ENCODE assay signal across 16 cellular contexts in the genomic region with DNA sequence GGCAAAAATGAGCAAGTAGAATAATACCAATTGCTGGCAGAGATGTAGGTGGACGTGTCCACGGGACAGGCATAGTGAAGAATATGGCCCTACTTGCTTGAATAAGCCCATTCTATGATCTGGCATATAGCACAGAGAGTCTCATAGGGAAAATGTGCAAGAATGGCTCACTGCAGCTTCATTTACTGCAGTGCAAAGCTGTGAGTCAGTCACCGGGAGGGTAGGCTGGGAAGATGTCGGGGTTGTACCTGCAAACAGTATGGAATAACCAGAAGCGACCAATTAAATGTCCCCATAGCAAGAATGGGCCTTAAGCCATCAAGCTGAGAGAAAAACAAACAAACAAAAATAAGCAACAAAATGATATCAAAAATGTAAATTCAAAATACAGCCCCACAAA.
"Had no signal": no experiment of that assay in that cellular context is flagged by ENCODE, and none has a peak within 500 bp of the region (broad histone marks: within the 10 kb centered on the region; RNA-seq: fewer than 3 reads in every experiment).

No MANE protein-coding gene starts in this region.

- H3K4me3 ChIP-seq: colonic mucosa, hepatocyte, stomach had no signal

- H3K4me1 ChIP-seq: colonic mucosa, stomach had no signal

- ATAC-seq: naive thymus-derived CD4-positive, alpha-beta T cell; right cardiac atrium had no signal

- DNase-seq: colonic mucosa; erythroblast; foreskin melanocyte; kidney glomerular epithelial cell; mesendoderm; naive thymus-derived CD4-positive, alpha-beta T cell; nephron progenitor cell; right cardiac atrium; small intestine; stimulated activated CD4-positive, alpha-beta T cell treated with anti-CD3 and anti-CD28 coated beads, Interleukin-12 subunit alpha, Interleukin-12 subunit beta, amount 100 ng/mL, for 4 hours; stimulated activated naive CD4-positive, alpha-beta T cell; stomach; substantia nigra; trophoblast cell had no signal

- H3K4me2 ChIP-seq: hepatocyte had no signal

- H3K79me2 ChIP-seq: hepatocyte had no signal

- H3K27ac ChIP-seq: colonic mucosa, hepatocyte, stomach had no signal

- H3K27me3 Mint-ChIP-seq: naive thymus-derived CD4-positive, alpha-beta T cell had no signal

- H2AFZ ChIP-seq: hepatocyte had no signal

- FAIRE-seq: islet of Langerhans, small intestine had no signal

- H3K36me3 ChIP-seq: colonic mucosa had no signal

- H3K4me1 Mint-ChIP-seq: naive thymus-derived CD4-positive, alpha-beta T cell had no signal

- H3K27me3 ChIP-seq: colonic mucosa, hepatocyte, stomach had no signal

- H3K4me3 Mint-ChIP-seq: naive thymus-derived CD4-positive, alpha-beta T cell; nephron progenitor cell had no signal

- H3K9me3 ChIP-seq: colonic mucosa, stomach had no signal
